26 cellular contexts compared by ENCODE assay signal in genomic region chr6:4506806-4507205, GRCh38.
"Had no signal": no experiment of that assay in that cellular context is flagged by ENCODE, and none has a peak within 500 bp of the region (broad histone marks: within the 10 kb centered on the region; RNA-seq: fewer than 3 reads in every experiment).

No MANE protein-coding gene starts in this region.

- H3K27ac ChIP-seq: RWPE1, SJSA1 had no signal

- H3K27me3 Mint-ChIP-seq: brain had no signal

- H3K4me1 ChIP-seq: SJSA1 had no signal

- H3K4me1 Mint-ChIP-seq: activated CD8-positive, alpha-beta memory T cell treated with anti-CD3 and anti-CD28 coated beads, Interleukin-2, amount 10 ng/mL, durations not matched to agents 7 days and 5 days; activated naive CD4-positive, alpha-beta T cell treated with anti-CD3 and anti-CD28 coated beads, Interleukin-2, amount 50 U/mL, for 24 hours; central memory CD8-positive, alpha-beta T cell; T-helper 17 cell had no signal

- H3K4me3 Mint-ChIP-seq: activated CD8-positive, alpha-beta memory T cell treated with anti-CD3 and anti-CD28 coated beads, Interleukin-2, amount 10 ng/mL, durations not matched to agents 7 days and 5 days; activated naive CD4-positive, alpha-beta T cell treated with anti-CD3 and anti-CD28 coated beads, Interleukin-2, amount 50 U/mL, for 24 hours; activated T-cell treated with anti-CD3 and anti-CD28 coated beads, Interleukin-2, amount 50 U/mL, for 24 hours; activated T-helper 1 cell treated with anti-CD3 and anti-CD28 coated beads, Interleukin-12 subunit alpha, Interleukin-12 subunit beta, Interleukin-2, Interleukin-4 antibody, amounts not matched to agents 30 ng/mL and 10 ng/mL and 1 ng/mL, durations not matched to agents 14 hours and 24 hours and 36 hours; brain; central memory CD8-positive, alpha-beta T cell; T-helper 17 cell; WTC11 had no signal

- H3K4me3 ChIP-seq: SJSA1 had no signal

- DNase-seq: activated CD4-positive, alpha-beta T cell treated with anti-CD3 and anti-CD28 coated beads for 48 hours; activated CD4-positive, alpha-beta T cell treated with anti-CD3 and anti-CD28 coated beads, Interleukin-2, amount 50 U/mL, for 4 hours; activated CD4-positive, CD25-positive, alpha-beta regulatory T cell treated with anti-CD3 and anti-CD28 coated beads, Interleukin-2, amount 50 U/mL, for 72 hours; activated CD8-positive, alpha-beta memory T cell treated with anti-CD3 and anti-CD28 coated beads, Interleukin-2, amount 10 ng/mL, durations not matched to agents 7 days and 5 days; activated effector memory CD4-positive, alpha-beta T cell treated with Interleukin-2 at 50 U/mL for 16 hours; activated naive CD4-positive, alpha-beta T cell; activated T-cell treated with anti-CD3 and anti-CD28 coated beads, Interleukin-2, amount 50 U/mL, for 24 hours; amniotic stem cell; Karpas-422; NCI-H1105 treated with DMSO at 0.1 percent for 48 hours; NCI-H1436 treated with DMSO at 0.1 percent for 48 hours; NCI-H187; NCI-H2081; NCI-H524; NCI-H774; OCI-M1; Right ventricle myocardium superior; T-helper 17 cell; T-helper 9 cell had no signal

- H3K27me3 ChIP-seq: SJSA1 had no signal

- H3K36me3 ChIP-seq: SJSA1 had no signal

- H3K36me3 Mint-ChIP-seq: activated CD8-positive, alpha-beta memory T cell treated with anti-CD3 and anti-CD28 coated beads, Interleukin-2, amount 10 ng/mL, durations not matched to agents 7 days and 5 days; activated naive CD4-positive, alpha-beta T cell treated with anti-CD3 and anti-CD28 coated beads, Interleukin-2, amount 50 U/mL, for 24 hours; brain had no signal

- H3K9me3 Mint-ChIP-seq: activated naive CD4-positive, alpha-beta T cell treated with anti-CD3 and anti-CD28 coated beads, Interleukin-2, amount 50 U/mL, for 24 hours; activated T-cell treated with anti-CD3 and anti-CD28 coated beads, Interleukin-2, amount 50 U/mL, for 24 hours; activated T-helper 1 cell treated with anti-CD3 and anti-CD28 coated beads, Interleukin-12 subunit alpha, Interleukin-12 subunit beta, Interleukin-2, Interleukin-4 antibody, amounts not matched to agents 30 ng/mL and 10 ng/mL and 1 ng/mL, durations not matched to agents 14 hours and 24 hours and 36 hours; central memory CD8-positive, alpha-beta T cell had no signal

- H3K27ac Mint-ChIP-seq: activated CD8-positive, alpha-beta memory T cell treated with anti-CD3 and anti-CD28 coated beads, Interleukin-2, amount 10 ng/mL, durations not matched to agents 7 days and 5 days; activated naive CD4-positive, alpha-beta T cell treated with anti-CD3 and anti-CD28 coated beads, Interleukin-2, amount 50 U/mL, for 24 hours; activated T-cell treated with anti-CD3 and anti-CD28 coated beads, Interleukin-2, amount 50 U/mL, for 24 hours; activated T-helper 1 cell treated with anti-CD3 and anti-CD28 coated beads, Interleukin-12 subunit alpha, Interleukin-12 subunit beta, Interleukin-2, Interleukin-4 antibody, amounts not matched to agents 30 ng/mL and 10 ng/mL and 1 ng/mL, durations not matched to agents 14 hours and 24 hours and 36 hours; brain; T-helper 17 cell; WTC11 had no signal
